In genomic region chr20:41028359-41029149, GRCh38 we compare ENCODE assay signal across 1 cellular context.
A peak's percentile ranks its signal among the peaks of the same experiment; 100 is the strongest.
TF ChIP-seq lines count a peak whose summit lies in the region.

TOP1 (plus strand) TSS chr20:41028822; CDS start chr20:41029068, 246 bp downstream.

TF ChIP-seq in HEK293, 187 proteins besides CTCF, POLR2A, EP300 and RAD21 (continued from another document):
- TF ChIP-seq ZNF214 (tag by site-specific recombination; IDR thresholded peaks at IDR 0.05; ENCODE audit: borderline replicate concordance) (no peak), ZNF391 (tag by site-specific recombination; IDR thresholded peaks at IDR 0.05; ENCODE audit: borderline replicate concordance, low read depth) (no peak; the same call in 1 of the 2 replicates), BCL11B (tag by site-specific recombination; IDR thresholded peaks at IDR 0.05; ENCODE audit: low read depth) (no peak), ZNF404 (tag by site-specific recombination; IDR thresholded peaks at IDR 0.05) (no peak), HOXA7 (CRISPR knock-in tag; IDR thresholded peaks at IDR 0.05; ENCODE audit: borderline replicate concordance) (no peak), KLF17 (tag by site-specific recombination; IDR thresholded peaks at IDR 0.05) (0 out of 2 replicates have a peak, but pooled peaks have one; percentile 40), ZNF16 (tag by site-specific recombination; IDR thresholded peaks at IDR 0.05; ENCODE audit: low read depth) (no peak), OSR2 (tag by site-specific recombination; IDR thresholded peaks at IDR 0.05) (no peak), GLI4 (tag by site-specific recombination; IDR thresholded peaks at IDR 0.05) (no peak), ZNF76 (tag by site-specific recombination; IDR thresholded peaks at IDR 0.05; ENCODE audit: borderline replicate concordance, low read depth) (peak; percentile 30), KLF16 (tag by site-specific recombination; IDR thresholded peaks at IDR 0.05) (peak; percentile 59), ZNF292 (tag by site-specific recombination; IDR thresholded peaks at IDR 0.05; ENCODE audit: borderline replicate concordance, low read depth) (no peak), ZNF140 (tag by site-specific recombination; IDR thresholded peaks at IDR 0.05) (no peak), ZNF37A (tag by site-specific recombination; IDR thresholded peaks at IDR 0.05) (no peak), ZNF596 (tag by site-specific recombination; IDR thresholded peaks at IDR 0.05) (no peak)
